Comparison of ENCODE assay signal across 3 cellular contexts in the genomic region with DNA sequence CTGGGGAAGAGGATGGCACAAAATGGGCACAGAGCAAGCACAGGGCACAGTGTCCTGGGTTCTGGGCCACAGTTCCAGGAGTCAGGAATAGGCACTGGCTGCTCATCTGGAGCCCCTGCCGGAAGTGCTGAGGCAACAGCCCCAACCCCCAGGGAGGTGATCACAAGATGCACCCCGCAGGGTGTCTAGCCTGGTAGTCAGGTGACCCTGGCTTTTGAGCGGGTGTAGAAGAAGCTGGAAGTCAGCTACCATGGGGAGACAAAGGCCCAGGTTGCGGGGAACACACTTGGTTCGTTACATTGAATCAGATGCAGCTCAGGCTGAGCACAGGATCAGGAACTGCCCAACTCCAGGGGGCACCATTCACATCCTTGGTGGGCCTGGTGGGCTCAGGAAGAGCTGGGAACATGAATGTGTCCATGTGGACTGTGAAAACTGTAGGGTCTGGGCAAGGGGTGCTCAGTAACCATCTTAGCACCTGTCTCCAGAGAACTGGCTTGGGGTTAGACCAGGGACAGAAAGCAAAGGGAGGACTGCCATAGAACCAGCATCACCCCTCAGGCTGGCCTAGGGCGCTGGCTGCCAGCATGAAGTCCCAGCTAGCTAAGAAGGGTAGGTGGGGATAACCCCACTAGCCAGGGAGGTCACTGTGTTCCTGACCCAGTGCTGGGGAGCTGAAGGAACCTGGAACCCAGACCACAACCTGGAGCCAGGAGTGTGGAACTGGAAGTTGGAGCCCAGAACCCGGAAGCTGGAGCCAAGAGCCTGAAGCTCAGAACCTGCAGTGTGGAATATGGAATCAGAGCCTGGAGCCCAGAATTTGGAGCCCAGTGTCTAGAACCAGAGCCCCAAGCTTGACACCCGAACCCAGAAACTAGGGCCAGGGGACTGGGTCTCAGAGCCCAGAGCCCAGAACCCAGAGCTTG.
A peak's percentile ranks its signal among the peaks of the same experiment; 100 is the strongest.
TF ChIP-seq lines count a peak whose summit lies in the region.

No MANE protein-coding gene starts in this region.

TF ChIP-seq in GM23338, 12 proteins besides CTCF, POLR2A, EP300 and RAD21 (continues in another document):
- no peak for TF ChIP-seq EZH2 (IDR thresholded peaks at IDR 0.05; ENCODE audit: low read depth, unreplicated experiment)
- no peak for TF ChIP-seq POLR2AphosphoS5 (IDR thresholded peaks at IDR 0.05; ENCODE audit: low read depth)
- TF ChIP-seq, protein P1, sequence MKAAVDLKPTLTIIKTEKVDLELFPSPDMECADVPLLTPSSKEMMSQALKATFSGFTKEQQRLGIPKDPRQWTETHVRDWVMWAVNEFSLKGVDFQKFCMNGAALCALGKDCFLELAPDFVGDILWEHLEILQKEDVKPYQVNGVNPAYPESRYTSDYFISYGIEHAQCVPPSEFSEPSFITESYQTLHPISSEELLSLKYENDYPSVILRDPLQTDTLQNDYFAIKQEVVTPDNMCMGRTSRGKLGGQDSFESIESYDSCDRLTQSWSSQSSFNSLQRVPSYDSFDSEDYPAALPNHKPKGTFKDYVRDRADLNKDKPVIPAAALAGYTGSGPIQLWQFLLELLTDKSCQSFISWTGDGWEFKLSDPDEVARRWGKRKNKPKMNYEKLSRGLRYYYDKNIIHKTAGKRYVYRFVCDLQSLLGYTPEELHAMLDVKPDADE (IDR thresholded peaks at IDR 0.05) = no peak
- TF ChIP-seq, protein P2, sequence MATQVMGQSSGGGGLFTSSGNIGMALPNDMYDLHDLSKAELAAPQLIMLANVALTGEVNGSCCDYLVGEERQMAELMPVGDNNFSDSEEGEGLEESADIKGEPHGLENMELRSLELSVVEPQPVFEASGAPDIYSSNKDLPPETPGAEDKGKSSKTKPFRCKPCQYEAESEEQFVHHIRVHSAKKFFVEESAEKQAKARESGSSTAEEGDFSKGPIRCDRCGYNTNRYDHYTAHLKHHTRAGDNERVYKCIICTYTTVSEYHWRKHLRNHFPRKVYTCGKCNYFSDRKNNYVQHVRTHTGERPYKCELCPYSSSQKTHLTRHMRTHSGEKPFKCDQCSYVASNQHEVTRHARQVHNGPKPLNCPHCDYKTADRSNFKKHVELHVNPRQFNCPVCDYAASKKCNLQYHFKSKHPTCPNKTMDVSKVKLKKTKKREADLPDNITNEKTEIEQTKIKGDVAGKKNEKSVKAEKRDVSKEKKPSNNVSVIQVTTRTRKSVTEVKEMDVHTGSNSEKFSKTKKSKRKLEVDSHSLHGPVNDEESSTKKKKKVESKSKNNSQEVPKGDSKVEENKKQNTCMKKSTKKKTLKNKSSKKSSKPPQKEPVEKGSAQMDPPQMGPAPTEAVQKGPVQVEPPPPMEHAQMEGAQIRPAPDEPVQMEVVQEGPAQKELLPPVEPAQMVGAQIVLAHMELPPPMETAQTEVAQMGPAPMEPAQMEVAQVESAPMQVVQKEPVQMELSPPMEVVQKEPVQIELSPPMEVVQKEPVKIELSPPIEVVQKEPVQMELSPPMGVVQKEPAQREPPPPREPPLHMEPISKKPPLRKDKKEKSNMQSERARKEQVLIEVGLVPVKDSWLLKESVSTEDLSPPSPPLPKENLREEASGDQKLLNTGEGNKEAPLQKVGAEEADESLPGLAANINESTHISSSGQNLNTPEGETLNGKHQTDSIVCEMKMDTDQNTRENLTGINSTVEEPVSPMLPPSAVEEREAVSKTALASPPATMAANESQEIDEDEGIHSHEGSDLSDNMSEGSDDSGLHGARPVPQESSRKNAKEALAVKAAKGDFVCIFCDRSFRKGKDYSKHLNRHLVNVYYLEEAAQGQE (IDR thresholded peaks at IDR 0.05; ENCODE audit: unreplicated experiment) = no peak

TF ChIP-seq in K562, 482 proteins besides CTCF, POLR2A, EP300 and RAD21 (continues in another document):
- TF ChIP-seq, protein P3, sequence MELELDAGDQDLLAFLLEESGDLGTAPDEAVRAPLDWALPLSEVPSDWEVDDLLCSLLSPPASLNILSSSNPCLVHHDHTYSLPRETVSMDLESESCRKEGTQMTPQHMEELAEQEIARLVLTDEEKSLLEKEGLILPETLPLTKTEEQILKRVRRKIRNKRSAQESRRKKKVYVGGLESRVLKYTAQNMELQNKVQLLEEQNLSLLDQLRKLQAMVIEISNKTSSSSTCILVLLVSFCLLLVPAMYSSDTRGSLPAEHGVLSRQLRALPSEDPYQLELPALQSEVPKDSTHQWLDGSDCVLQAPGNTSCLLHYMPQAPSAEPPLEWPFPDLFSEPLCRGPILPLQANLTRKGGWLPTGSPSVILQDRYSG (tag; conservative IDR thresholded peaks at IDR 0.05; ENCODE audit: low read depth) = peak; percentile 40; the same call in 1 of the 2 replicates
- TF ChIP-seq, protein P4, sequence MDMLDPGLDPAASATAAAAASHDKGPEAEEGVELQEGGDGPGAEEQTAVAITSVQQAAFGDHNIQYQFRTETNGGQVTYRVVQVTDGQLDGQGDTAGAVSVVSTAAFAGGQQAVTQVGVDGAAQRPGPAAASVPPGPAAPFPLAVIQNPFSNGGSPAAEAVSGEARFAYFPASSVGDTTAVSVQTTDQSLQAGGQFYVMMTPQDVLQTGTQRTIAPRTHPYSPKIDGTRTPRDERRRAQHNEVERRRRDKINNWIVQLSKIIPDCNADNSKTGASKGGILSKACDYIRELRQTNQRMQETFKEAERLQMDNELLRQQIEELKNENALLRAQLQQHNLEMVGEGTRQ (CRISPR knock-in tag; IDR thresholded peaks at IDR 0.05) = 0 out of 2 replicates have a peak, but pooled peaks have one; percentile 4
- TF ChIP-seq, protein P5, sequence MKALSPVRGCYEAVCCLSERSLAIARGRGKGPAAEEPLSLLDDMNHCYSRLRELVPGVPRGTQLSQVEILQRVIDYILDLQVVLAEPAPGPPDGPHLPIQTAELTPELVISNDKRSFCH (CRISPR knock-in tag; IDR thresholded peaks at IDR 0.05) = no peak
- TF ChIP-seq, protein P5 (tag; IDR thresholded peaks at IDR 0.05) = no peak
- peak; percentile 5; the same call in 1 of the 2 replicates for TF ChIP-seq GTF2E2 (tag; IDR thresholded peaks at IDR 0.05)
- peak; percentile 40; the same call in 1 of the 2 replicates for TF ChIP-seq ETV1 (tag; conservative IDR thresholded peaks at IDR 0.05; ENCODE audit: low read depth)
- 0 out of 2 replicates have a peak, but pooled peaks have one; percentile 15 for TF ChIP-seq ZBTB7A (IDR thresholded peaks at IDR 0.05; ENCODE audit: borderline replicate concordance, control insufficient read depth, low read depth, low read length)
- TF ChIP-seq, protein P6, sequence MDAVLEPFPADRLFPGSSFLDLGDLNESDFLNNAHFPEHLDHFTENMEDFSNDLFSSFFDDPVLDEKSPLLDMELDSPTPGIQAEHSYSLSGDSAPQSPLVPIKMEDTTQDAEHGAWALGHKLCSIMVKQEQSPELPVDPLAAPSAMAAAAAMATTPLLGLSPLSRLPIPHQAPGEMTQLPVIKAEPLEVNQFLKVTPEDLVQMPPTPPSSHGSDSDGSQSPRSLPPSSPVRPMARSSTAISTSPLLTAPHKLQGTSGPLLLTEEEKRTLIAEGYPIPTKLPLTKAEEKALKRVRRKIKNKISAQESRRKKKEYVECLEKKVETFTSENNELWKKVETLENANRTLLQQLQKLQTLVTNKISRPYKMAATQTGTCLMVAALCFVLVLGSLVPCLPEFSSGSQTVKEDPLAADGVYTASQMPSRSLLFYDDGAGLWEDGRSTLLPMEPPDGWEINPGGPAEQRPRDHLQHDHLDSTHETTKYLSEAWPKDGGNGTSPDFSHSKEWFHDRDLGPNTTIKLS (IDR thresholded peaks at IDR 0.05; ENCODE audit: borderline replicate concordance, low read depth) = peak; percentile 17; the same call in 1 of the 2 replicates
- TF ChIP-seq ZNF197 (CRISPR knock-in tag; IDR thresholded peaks at IDR 0.05; ENCODE audit: low read depth) = 0 out of 2 replicates have a peak, but pooled peaks have one; percentile 3
- peak; percentile 16; the same call in 1 of the 2 replicates for TF ChIP-seq SMAD4 (CRISPR knock-in tag; conservative IDR thresholded peaks at IDR 0.05)
- no peak for TF ChIP-seq NR2C1 (IDR thresholded peaks at IDR 0.05)
- TF ChIP-seq NR2C1 (tag; IDR thresholded peaks at IDR 0.05) = 0 out of 2 replicates have a peak, but pooled peaks have one; percentile 8

TF ChIP-seq in liver, 16 proteins besides CTCF, POLR2A, EP300 and RAD21:
- TF ChIP-seq HNF4G (IDR thresholded peaks at IDR 0.05) (no peak), YY1 (IDR thresholded peaks at IDR 0.05) (no peak)
